Comparison of ENCODE assay signal across 17 cellular contexts in the genomic region with DNA sequence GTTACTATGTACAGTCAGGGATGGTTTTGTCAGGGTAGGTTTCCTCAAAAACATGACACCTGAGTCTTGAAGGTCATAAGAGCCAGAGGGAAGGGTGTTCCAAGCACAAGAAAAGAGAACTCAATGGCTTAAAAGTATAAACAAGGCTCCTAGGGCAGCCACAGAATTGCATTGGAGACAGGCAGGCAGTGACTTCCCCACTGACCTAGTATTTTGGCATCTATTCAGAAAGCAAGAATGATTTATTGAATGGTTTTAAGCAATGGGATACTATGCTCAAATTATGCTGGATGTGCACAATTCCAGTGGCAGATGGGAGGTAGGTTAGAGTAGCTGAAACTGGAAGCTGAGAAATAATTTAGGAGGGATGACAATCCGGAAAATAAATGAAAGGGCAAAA. TPM values are rescaled to one million over a fixed set of nuclear protein-coding genes. Genes with fewer than 3 reads are reported as not detected.
DNase-seq lines count a peak whose midpoint lies in the region; TF ChIP-seq lines count a peak whose summit lies in the region.
"Had no signal": no experiment of that assay in that cellular context is flagged by ENCODE, and none has a peak within 500 bp of the region (broad histone marks: within the 10 kb centered on the region; RNA-seq: fewer than 3 reads in every experiment).

No MANE protein-coding gene starts in this region.

- peaks cover 19% of the 10 kb centered on the region for H3K4me1 Mint-ChIP-seq in type B pancreatic cell (ENCODE audit: unreplicated experiment)

- H3K27ac Mint-ChIP-seq in type B pancreatic cell = peak overlapping the region; percentile 77
- H3K27ac Mint-ChIP-seq: H9; T-helper 1 cell treated with Interleukin-12 subunit alpha and Interleukin-12 subunit beta and Interleukin-4 antibody, amounts not matched to agents 30 μg/mL and 1 μg/mL, for 36 hours had no signal

- H3K4me3 Mint-ChIP-seq in type B pancreatic cell = no peak overlapping the region
- H3K4me3 Mint-ChIP-seq: H9; T-helper 1 cell treated with Interleukin-12 subunit alpha and Interleukin-12 subunit beta and Interleukin-4 antibody, amounts not matched to agents 30 μg/mL and 1 μg/mL, for 36 hours had no signal

- no peak overlapping the region for H3K27ac ChIP-seq in caudate nucleus (ENCODE audit: low read depth, low read length)
- H3K27ac ChIP-seq: Peyer's patch had no signal

- TF ChIP-seq CTCF in type B pancreatic cell (conservative IDR thresholded peaks at IDR 0.05) = no peak

- H3K27me3 Mint-ChIP-seq in type B pancreatic cell = no peaks in the 10 kb centered on the region

- DNase-seq in NCI-H2171 treated with DMSO at 0.1 percent for 48 hours (lab: John Stamatoyannopoulos, UW) = peak; percentile 34
- DNase-seq in NCI-H2171 (lab: John Stamatoyannopoulos, UW) = no peak
- peak; percentile 52 to 77 for DNase-seq in NCI-H446 (lab: John Stamatoyannopoulos, UW)
- DNase-seq in amniotic epithelial cell (ENCODE audit: low read depth) = peak; percentile 36
- DNase-seq in type B pancreatic cell (ENCODE audit: extremely low spot score, unreplicated experiment) = no peak
- no peak for DNase-seq in caudate nucleus (lab: John Stamatoyannopoulos, UW)
- DNase-seq in DMS114 treated with DMSO at 0.1 percent for 48 hours (lab: John Stamatoyannopoulos, UW; ENCODE audit: unreplicated experiment) = no peak
- no peak for DNase-seq in activated CD4-positive, CD25-positive, alpha-beta regulatory T cell treated with anti-CD3 and anti-CD28 coated beads, Interleukin-2, amount 50 U/mL, for 72 hours
- DNase-seq: Calu3, DND-41, GF-D8, H9, KBM-7, NCI-H2029, Peyer's patch, SHP77 had no signal

- H3K9me3 Mint-ChIP-seq in type B pancreatic cell = no peaks in the 10 kb centered on the region
- H3K9me3 Mint-ChIP-seq: H9; T-helper 1 cell treated with Interleukin-12 subunit alpha and Interleukin-12 subunit beta and Interleukin-4 antibody, amounts not matched to agents 30 μg/mL and 1 μg/mL, for 36 hours had no signal

- peaks cover 33% of the 10 kb centered on the region for H3K36me3 Mint-ChIP-seq in type B pancreatic cell

RNA-seq across cellular contexts. Expression of a gene that starts 54.0 kb away (rescaled TPM):
- 64.4 and 106 TPM in 2 replicates for total RNA-seq in type B pancreatic cell (ENCODE audit: low replicate concordance)

Comparison
In these comparisons a context has a peak if more than half of its experiments do, and no peak if none do; other contexts are left out.
1. DNase-seq: peak in NCI-H2171 treated with DMSO at 0.1 percent for 48 hours (single experiment), NCI-H446 (2 of 2) and amniotic epithelial cell (single experiment); none in NCI-H2171 (single experiment), type B pancreatic cell (single experiment), caudate nucleus (0 of 61), DMS114 treated with DMSO at 0.1 percent for 48 hours (single experiment) and activated CD4-positive, CD25-positive, alpha-beta regulatory T cell treated with anti-CD3 and anti-CD28 coated beads, Interleukin-2, amount 50 U/mL, for 72 hours (single experiment).